In genomic region chr1:198156111-198156744, GRCh38 we compare ENCODE assay signal across 1 cellular context.
A peak's percentile ranks its signal among the peaks of the same experiment; 100 is the strongest.
TF ChIP-seq lines count a peak whose summit lies in the region.

No MANE protein-coding gene starts in this region.

TF ChIP-seq in K562, 482 proteins besides CTCF, POLR2A, EP300 and RAD21 (continued from another document and continues in another):
- TF ChIP-seq, protein P1, sequence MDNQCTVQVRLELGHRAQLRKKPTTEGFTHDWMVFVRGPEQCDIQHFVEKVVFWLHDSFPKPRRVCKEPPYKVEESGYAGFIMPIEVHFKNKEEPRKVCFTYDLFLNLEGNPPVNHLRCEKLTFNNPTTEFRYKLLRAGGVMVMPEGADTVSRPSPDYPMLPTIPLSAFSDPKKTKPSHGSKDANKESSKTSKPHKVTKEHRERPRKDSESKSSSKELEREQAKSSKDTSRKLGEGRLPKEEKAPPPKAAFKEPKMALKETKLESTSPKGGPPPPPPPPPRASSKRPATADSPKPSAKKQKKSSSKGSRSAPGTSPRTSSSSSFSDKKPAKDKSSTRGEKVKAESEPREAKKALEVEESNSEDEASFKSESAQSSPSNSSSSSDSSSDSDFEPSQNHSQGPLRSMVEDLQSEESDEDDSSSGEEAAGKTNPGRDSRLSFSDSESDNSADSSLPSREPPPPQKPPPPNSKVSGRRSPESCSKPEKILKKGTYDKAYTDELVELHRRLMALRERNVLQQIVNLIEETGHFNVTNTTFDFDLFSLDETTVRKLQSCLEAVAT (IDR thresholded peaks at IDR 0.05): peak; percentile 10 to 53; a peak in 1 of 4 replicates
- no peak for TF ChIP-seq PURB (CRISPR knock-in tag; IDR thresholded peaks at IDR 0.05; ENCODE audit: low read depth)
- TF ChIP-seq LCOR (CRISPR knock-in tag; IDR thresholded peaks at IDR 0.05): peak; percentile 82
- no peak for TF ChIP-seq BDP1 (IDR thresholded peaks at IDR 0.05; ENCODE audit: insufficient read depth, insufficient read length)
- no peak for TF ChIP-seq ZNF395 (CRISPR knock-in tag; IDR thresholded peaks at IDR 0.05)
- no peak for TF ChIP-seq ZNF174 (CRISPR knock-in tag; IDR thresholded peaks at IDR 0.05)
- no peak for TF ChIP-seq RCOR1 (IDR thresholded peaks at IDR 0.05; ENCODE audit: borderline replicate concordance in 1 of 2, low read depth in 2 of 2, low read length in 2 of 2)
- TF ChIP-seq NKRF (IDR thresholded peaks at IDR 0.05; ENCODE audit: borderline replicate concordance): no peak
- no peak for TF ChIP-seq MBD2 (IDR thresholded peaks at IDR 0.05; ENCODE audit: borderline replicate concordance, low read depth)
- TF ChIP-seq, protein P2, sequence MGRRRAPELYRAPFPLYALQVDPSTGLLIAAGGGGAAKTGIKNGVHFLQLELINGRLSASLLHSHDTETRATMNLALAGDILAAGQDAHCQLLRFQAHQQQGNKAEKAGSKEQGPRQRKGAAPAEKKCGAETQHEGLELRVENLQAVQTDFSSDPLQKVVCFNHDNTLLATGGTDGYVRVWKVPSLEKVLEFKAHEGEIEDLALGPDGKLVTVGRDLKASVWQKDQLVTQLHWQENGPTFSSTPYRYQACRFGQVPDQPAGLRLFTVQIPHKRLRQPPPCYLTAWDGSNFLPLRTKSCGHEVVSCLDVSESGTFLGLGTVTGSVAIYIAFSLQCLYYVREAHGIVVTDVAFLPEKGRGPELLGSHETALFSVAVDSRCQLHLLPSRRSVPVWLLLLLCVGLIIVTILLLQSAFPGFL (CRISPR knock-in tag; IDR thresholded peaks at IDR 0.05): no peak
- TF ChIP-seq E2F3 (CRISPR knock-in tag; IDR thresholded peaks at IDR 0.05): no peak
- TF ChIP-seq, protein P3, sequence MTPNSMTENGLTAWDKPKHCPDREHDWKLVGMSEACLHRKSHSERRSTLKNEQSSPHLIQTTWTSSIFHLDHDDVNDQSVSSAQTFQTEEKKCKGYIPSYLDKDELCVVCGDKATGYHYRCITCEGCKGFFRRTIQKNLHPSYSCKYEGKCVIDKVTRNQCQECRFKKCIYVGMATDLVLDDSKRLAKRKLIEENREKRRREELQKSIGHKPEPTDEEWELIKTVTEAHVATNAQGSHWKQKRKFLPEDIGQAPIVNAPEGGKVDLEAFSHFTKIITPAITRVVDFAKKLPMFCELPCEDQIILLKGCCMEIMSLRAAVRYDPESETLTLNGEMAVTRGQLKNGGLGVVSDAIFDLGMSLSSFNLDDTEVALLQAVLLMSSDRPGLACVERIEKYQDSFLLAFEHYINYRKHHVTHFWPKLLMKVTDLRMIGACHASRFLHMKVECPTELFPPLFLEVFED (CRISPR knock-in tag; conservative IDR thresholded peaks at IDR 0.05): no peak
- no peak for TF ChIP-seq RB1 (IDR thresholded peaks at IDR 0.05; ENCODE audit: low read depth)
- TF ChIP-seq POLR3G (IDR thresholded peaks at IDR 0.05; ENCODE audit: extremely low read depth, insufficient read length, insufficient replicate concordance): no peak
- TF ChIP-seq TGIF2 (CRISPR knock-in tag; IDR thresholded peaks at IDR 0.05): no peak
- TF ChIP-seq ZNF280B (CRISPR knock-in tag; IDR thresholded peaks at IDR 0.05): no peak
- TF ChIP-seq RFX7 (CRISPR knock-in tag; IDR thresholded peaks at IDR 0.05): no peak
- TF ChIP-seq ZFP36 (IDR thresholded peaks at IDR 0.05; ENCODE audit: low read depth, low read length, partially characterized antibody): no peak
- TF ChIP-seq NCOA6 (IDR thresholded peaks at IDR 0.05): 0 out of 2 replicates have a peak, but pooled peaks have one; percentile 40
- TF ChIP-seq BHLHE40 (IDR thresholded peaks at IDR 0.05; ENCODE audit: low read length): no peak
- no peak for TF ChIP-seq SRSF7 (optimal IDR thresholded peaks at IDR 0.05; ENCODE audit: low read depth, low read length)
- no peak for TF ChIP-seq BCOR (IDR thresholded peaks at IDR 0.05)
- TF ChIP-seq ZNF124 (CRISPR knock-in tag; IDR thresholded peaks at IDR 0.05): no peak
- TF ChIP-seq KDM2B (CRISPR knock-in tag; IDR thresholded peaks at IDR 0.05): no peak
- TF ChIP-seq ZNF239 (CRISPR knock-in tag; IDR thresholded peaks at IDR 0.05): no peak
- TF ChIP-seq ZNF143 (CRISPR knock-in tag; IDR thresholded peaks at IDR 0.05): no peak
- no peak for TF ChIP-seq ZBTB8A (IDR thresholded peaks at IDR 0.05; ENCODE audit: partially characterized antibody)
- no peak for TF ChIP-seq SRSF1 (IDR thresholded peaks at IDR 0.05; ENCODE audit: low read depth, low read length)
- no peak for TF ChIP-seq ARHGAP35 (IDR thresholded peaks at IDR 0.05; ENCODE audit: partially characterized antibody)
- TF ChIP-seq ETS2 (tag; IDR thresholded peaks at IDR 0.05; ENCODE audit: borderline replicate concordance, poor library complexity, severe bottlenecking): no peak
- TF ChIP-seq POLR2AphosphoS2 (IDR thresholded peaks at IDR 0.05; ENCODE audit: low read length): no peak
- peak; percentile 94 for TF ChIP-seq HMBOX1 (IDR thresholded peaks at IDR 0.05)
- no peak for TF ChIP-seq MTA3 (IDR thresholded peaks at IDR 0.05; ENCODE audit: borderline replicate concordance)
- no peak for TF ChIP-seq SIRT6 (IDR thresholded peaks at IDR 0.05; ENCODE audit: low read depth, low read length)
- TF ChIP-seq NFXL1 (CRISPR knock-in tag; IDR thresholded peaks at IDR 0.05): no peak
- TF ChIP-seq GABPA (tag; conservative IDR thresholded peaks at IDR 0.05; ENCODE audit: low read depth): no peak
- TF ChIP-seq RHOXF2B (CRISPR knock-in tag; conservative IDR thresholded peaks at IDR 0.05): no peak
- no peak for TF ChIP-seq ZKSCAN1 (IDR thresholded peaks at IDR 0.05; ENCODE audit: low read depth, low read length)
- 0 out of 2 replicates have a peak, but pooled peaks have one; percentile 1 for TF ChIP-seq JUN (IDR thresholded peaks at IDR 0.05; ENCODE audit: borderline replicate concordance, low read depth, low read length)
- TF ChIP-seq JUN (CRISPR knock-in tag; IDR thresholded peaks at IDR 0.05; ENCODE audit: borderline replicate concordance): no peak
- TF ChIP-seq SMARCC2 (IDR thresholded peaks at IDR 0.05; ENCODE audit: low read depth): no peak
- no peak for TF ChIP-seq ZNF583 (CRISPR knock-in tag; IDR thresholded peaks at IDR 0.05)
- no peak for TF ChIP-seq HNRNPH1 (optimal IDR thresholded peaks at IDR 0.05; ENCODE audit: low read depth, low read length)
- TF ChIP-seq KLF6 (CRISPR knock-in tag; IDR thresholded peaks at IDR 0.05; ENCODE audit: borderline replicate concordance): no peak
- no peak for TF ChIP-seq TSHZ1 (CRISPR knock-in tag; IDR thresholded peaks at IDR 0.05)
- no peak for TF ChIP-seq ZNF695 (CRISPR knock-in tag; IDR thresholded peaks at IDR 0.05)
- TF ChIP-seq ILK (tag; IDR thresholded peaks at IDR 0.05; ENCODE audit: borderline replicate concordance, low read depth): no peak
- no peak for TF ChIP-seq ERF (CRISPR knock-in tag; IDR thresholded peaks at IDR 0.05)
- no peak for TF ChIP-seq ZNF76 (CRISPR knock-in tag; IDR thresholded peaks at IDR 0.05; ENCODE audit: borderline replicate concordance)
- TF ChIP-seq DPF2 (IDR thresholded peaks at IDR 0.05): no peak
- TF ChIP-seq THAP12 (CRISPR knock-in tag; IDR thresholded peaks at IDR 0.05): no peak
- TF ChIP-seq CCNT2 (IDR thresholded peaks at IDR 0.05; ENCODE audit: borderline replicate concordance, extremely low read depth, insufficient read length, low read depth, low read length): no peak
- TF ChIP-seq GABPB2 (CRISPR knock-in tag; conservative IDR thresholded peaks at IDR 0.05): no peak
- TF ChIP-seq ZFP30 (CRISPR knock-in tag; IDR thresholded peaks at IDR 0.05; ENCODE audit: borderline replicate concordance): no peak
